In genomic region chr6:89443658-89444057, GRCh38 we compare ENCODE assay signal across 19 cellular contexts. TPM values are rescaled to one million over a fixed set of nuclear protein-coding genes. Genes with fewer than 3 reads are reported as not detected.
DNase-seq lines count a peak whose midpoint lies in the region; ATAC-seq and TF ChIP-seq lines count a peak whose summit lies in the region.
"Had no signal": no experiment of that assay in that cellular context is flagged by ENCODE, and none has a peak within 500 bp of the region (broad histone marks: within the 10 kb centered on the region; RNA-seq: fewer than 3 reads in every experiment).

No MANE protein-coding gene starts in this region.

- H3K9ac ChIP-seq in OCI-LY3 (ENCODE audit: low read length), result no peak overlapping the region

- TF ChIP-seq CTCF in OCI-LY3 (IDR thresholded peaks at IDR 0.05; ENCODE audit: low read depth, low read length), result no peak

- peaks cover 3% of the 10 kb centered on the region for H3K4me1 ChIP-seq in OCI-LY3 (ENCODE audit: low read length)

- no peaks in the 10 kb centered on the region for H3K36me3 Mint-ChIP-seq in activated naive CD4-positive, alpha-beta T cell treated with anti-CD3 and anti-CD28 coated beads, Interleukin-2, amount 10 ng/mL, durations not matched to agents 7 days and 5 days
- H3K36me3 Mint-ChIP-seq: CD4-positive, CD25-positive, alpha-beta regulatory T cell had no signal

- H3K27me3 ChIP-seq in OCI-LY3 (ENCODE audit: low read depth, low read length), result no peaks in the 10 kb centered on the region

- CTCF ChIA-PET in activated naive CD4-positive, alpha-beta T cell treated with anti-CD3 and anti-CD28 coated beads, Interleukin-2, amount 10 ng/mL, durations not matched to agents 7 days and 5 days (lab: Charles Lee), result no interaction called here

- no peaks in the 10 kb centered on the region for H3K9me3 Mint-ChIP-seq in activated naive CD4-positive, alpha-beta T cell treated with anti-CD3 and anti-CD28 coated beads, Interleukin-2, amount 10 ng/mL, durations not matched to agents 7 days and 5 days
- H3K9me3 Mint-ChIP-seq: CD4-positive, CD25-positive, alpha-beta regulatory T cell had no signal

- H3K4me1 Mint-ChIP-seq in activated naive CD4-positive, alpha-beta T cell treated with anti-CD3 and anti-CD28 coated beads, Interleukin-2, amount 10 ng/mL, durations not matched to agents 7 days and 5 days, result no peaks in the 10 kb centered on the region
- H3K4me1 Mint-ChIP-seq: CD4-positive, CD25-positive, alpha-beta regulatory T cell had no signal

- no peak overlapping the region for H3K4me3 ChIP-seq in OCI-LY3 (ENCODE audit: low read length)
- H3K4me3 ChIP-seq: SK-N-MC had no signal

- H3K79me2 ChIP-seq in OCI-LY3 (ENCODE audit: low read length), result no peaks in the 10 kb centered on the region

- peak; percentile 100 for ATAC-seq in left lobe of liver

- H3K27ac ChIP-seq in OCI-LY3 (ENCODE audit: low read length), result no peak overlapping the region
- H3K27ac ChIP-seq: RWPE1, SK-N-MC had no signal

- H2AFZ ChIP-seq in OCI-LY3 (ENCODE audit: low read depth, low read length), result no peak overlapping the region

- no peaks in the 10 kb centered on the region for H3K9me3 ChIP-seq in OCI-LY3 (ENCODE audit: insufficient read depth, low read length)

- no peak overlapping the region for H3K4me3 Mint-ChIP-seq in activated naive CD4-positive, alpha-beta T cell treated with anti-CD3 and anti-CD28 coated beads, Interleukin-2, amount 10 ng/mL, durations not matched to agents 7 days and 5 days
- H3K4me3 Mint-ChIP-seq: CD4-positive, CD25-positive, alpha-beta regulatory T cell had no signal

- no peaks in the 10 kb centered on the region for H4K20me1 ChIP-seq in OCI-LY3 (ENCODE audit: insufficient read depth, low read length)

- no peaks in the 10 kb centered on the region for H3K36me3 ChIP-seq in OCI-LY3 (replicated peaks; ENCODE audit: low read depth, low read length)

- H3K27me3 Mint-ChIP-seq in activated naive CD4-positive, alpha-beta T cell treated with anti-CD3 and anti-CD28 coated beads, Interleukin-2, amount 10 ng/mL, durations not matched to agents 7 days and 5 days, result peaks cover 6% of the 10 kb centered on the region

- peak overlapping the region; percentile 28 for H3K4me2 ChIP-seq in OCI-LY3 (ENCODE audit: low read length)

- peak; percentile 26 for DNase-seq in A172 (ENCODE audit: low spot score)
- peak; percentile 29 for DNase-seq in glomerular visceral epithelial cell (ENCODE audit: extremely low spot score)
- no peak for DNase-seq in left lobe of liver (ENCODE audit: low spot score)
- DNase-seq in activated naive CD4-positive, alpha-beta T cell treated with anti-CD3 and anti-CD28 coated beads, Interleukin-2, amount 10 ng/mL, durations not matched to agents 7 days and 5 days, result no peak
- no peak for DNase-seq in NCI-H2081 (lab: John Stamatoyannopoulos, UW)
- no peak for DNase-seq in NCI-H526 treated with DMSO at 0.1 percent for 48 hours (lab: John Stamatoyannopoulos, UW)
- DNase-seq: CD4-positive, CD25-positive, alpha-beta regulatory T cell; DMS 273 treated with DMSO at 0.1 percent for 48 hours; DMS79 treated with DMSO at 0.1 percent for 48 hours; Kasumi-1; NCI-H1417; NCI-H187; NCI-H2107; NCI-H446 treated with DMSO at 0.1 percent for 48 hours; NCI-H69; SHP77 treated with DMSO at 0.1 percent for 48 hours had no signal

- no peak overlapping the region for H3K27ac Mint-ChIP-seq in activated naive CD4-positive, alpha-beta T cell treated with anti-CD3 and anti-CD28 coated beads, Interleukin-2, amount 10 ng/mL, durations not matched to agents 7 days and 5 days
- H3K27ac Mint-ChIP-seq: CD4-positive, CD25-positive, alpha-beta regulatory T cell had no signal

RNA-seq across cellular contexts. Expression of gene ANKRD6, which starts 10.7 kb away (rescaled TPM):
- 7.9 and 10.7 TPM in 2 replicates for total RNA-seq in A172 (2014; rRNA removed; shearing (Covaris generic))
- 7.1 TPM for total RNA-seq in left lobe of liver

RNA-seq across cellular contexts. Expression of gene RRAGD, which starts 31.6 kb away (rescaled TPM):
- 33.5 and 38.3 TPM in 2 replicates for total RNA-seq in A172 (2014; rRNA removed; shearing (Covaris generic))
- 7.9 TPM for total RNA-seq in left lobe of liver

Comparison
In these comparisons a context has a peak if more than half of its experiments do, and no peak if none do; other contexts are left out.
1. DNase-seq: peak in A172 (single experiment) and glomerular visceral epithelial cell (single experiment); none in left lobe of liver (single experiment), activated naive CD4-positive, alpha-beta T cell treated with anti-CD3 and anti-CD28 coated beads, Interleukin-2, amount 10 ng/mL, durations not matched to agents 7 days and 5 days (single experiment), NCI-H2081 (0 of 2) and NCI-H526 treated with DMSO at 0.1 percent for 48 hours (single experiment).